9 cellular contexts compared by ENCODE assay signal in genomic region chr14:23076785-23077408, GRCh38. TPM values are rescaled to one million over a fixed set of nuclear protein-coding genes. Genes with fewer than 3 reads are reported as not detected.
DNase-seq lines count a peak whose midpoint lies in the region; ATAC-seq, FAIRE-seq and TF ChIP-seq lines count a peak whose summit lies in the region.
"Had no signal": no experiment of that assay in that cellular context is flagged by ENCODE, and none has a peak within 500 bp of the region (broad histone marks: within the 10 kb centered on the region; RNA-seq: fewer than 3 reads in every experiment).

No MANE protein-coding gene starts in this region.

- H2BK20ac ChIP-seq in H9 (ENCODE audit: low read depth, low read length, poor library complexity, severe bottlenecking), result no peak overlapping the region

- H2BK12ac ChIP-seq in H9 (ENCODE audit: insufficient read length, low read depth, low read length), result no peak overlapping the region

- in situ Hi-C loops in astrocyte of the spinal cord (cut with HindIII; ENCODE audit: low sequenced_read_pairs), result no loop called here

- H4K20me1 ChIP-seq in H9 (ENCODE audit: control insufficient read depth, insufficient read depth, insufficient read length), result no peaks in the 10 kb centered on the region

- H3K9ac ChIP-seq in H9 (ENCODE audit: extremely low read depth, insufficient read length, low read length), result no peak overlapping the region

- no peaks in the 10 kb centered on the region for H3K27me3 ChIP-seq in H9 (ENCODE audit: insufficient read depth, low read length)

- H2BK5ac ChIP-seq in H9 (ENCODE audit: insufficient read length, low read length), result no peak overlapping the region

- H2BK15ac ChIP-seq in H9 (ENCODE audit: low read depth, low read length), result no peak overlapping the region

- TF ChIP-seq CTCF in H9 (conservative IDR thresholded peaks at IDR 0.05), result peak; percentile 77
- peak; percentile 67 for TF ChIP-seq CTCF in astrocyte of the spinal cord (IDR thresholded peaks at IDR 0.05; ENCODE audit: low read depth, low read length)

- no peak overlapping the region for H3K18ac ChIP-seq in H9 (ENCODE audit: insufficient read length, low read depth, low read length)

- H3K4ac ChIP-seq in H9 (ENCODE audit: low read depth, low read length), result no peak overlapping the region

- H3K56ac ChIP-seq in H9 (ENCODE audit: insufficient read length, low read depth, low read length), result no peak overlapping the region

- no peak overlapping the region for H3K27ac ChIP-seq in H9 (ENCODE audit: insufficient read length, low read depth, low read length)

- H3K4me1 Mint-ChIP-seq in H9, result peaks cover 12 to 13% of the 10 kb centered on the region in 2 experiments
- H3K4me1 Mint-ChIP-seq in memory B cell, result peaks cover 5% of the 10 kb centered on the region

- H4K8ac ChIP-seq in H9 (replicated peaks; ENCODE audit: insufficient read length, low read depth, low read length), result no peak overlapping the region

- peak; percentile 57 for ATAC-seq in memory B cell (ENCODE audit: low read depth)

- H3T11ph ChIP-seq in H9 (ENCODE audit: low read length), result no peak overlapping the region

- H3K9me3 Mint-ChIP-seq in H9 (no peaks in the 10 kb centered on the region; a peak in 1 of 5 replicates), memory B cell (no peaks in the 10 kb centered on the region)

- H3K79me1 ChIP-seq in H9 (ENCODE audit: insufficient read depth, low read depth, low read length, poor library complexity, severe bottlenecking), result no peaks in the 10 kb centered on the region

- no peak overlapping the region for H2BK120ac ChIP-seq in H9 (ENCODE audit: low read depth, low read length, poor library complexity, severe bottlenecking)

- no peak overlapping the region for H3K4me2 ChIP-seq in H9 (ENCODE audit: insufficient read depth, insufficient read length, low read length)

- DNase-seq in AG20443 (ENCODE audit: low spot score) (peak; percentile 23), H9 (no peak), astrocyte of the spinal cord (ENCODE audit: low read depth, low spot score) (peak; percentile 41), memory B cell (ENCODE audit: low spot score in 2 of 2) (peak in 1 of 2 donors; percentile 42), HTR-8/SVneo (ENCODE audit: insufficient read length, low spot score) (no peak), SKM-1 (lab: John Stamatoyannopoulos, UW; ENCODE audit: unreplicated experiment) (no peak), NCI-H2107 (lab: John Stamatoyannopoulos, UW) (no peak), NCI-H128 (lab: John Stamatoyannopoulos, UW; ENCODE audit: unreplicated experiment) (no peak)
- DNase-seq: midbrain had no signal

- H3K27me3 Mint-ChIP-seq in H9 (ENCODE audit: low read depth) (no peaks in the 10 kb centered on the region), memory B cell (no peaks in the 10 kb centered on the region)

- H2AK5ac ChIP-seq in H9 (ENCODE audit: insufficient read length, low read length), result no peak overlapping the region

- no peak overlapping the region for H3K23ac ChIP-seq in H9 (ENCODE audit: insufficient read length, low read depth, low read length)

- no peak overlapping the region for H4K5ac ChIP-seq in H9 (ENCODE audit: insufficient read length, low read depth, low read length)

- no peaks in the 10 kb centered on the region for H3K23me2 ChIP-seq in H9 (ENCODE audit: insufficient read length, low read depth, low read length, poor library complexity, severe bottlenecking)

- H3K14ac ChIP-seq in H9 (ENCODE audit: insufficient read depth, low read length), result no peak overlapping the region

- H3K27ac Mint-ChIP-seq in H9, result no peak overlapping the region
- peak overlapping the region; percentile 28 for H3K27ac Mint-ChIP-seq in memory B cell

- H3K9me3 ChIP-seq in H9 (ENCODE audit: control insufficient read depth, low read depth, low read length), result no peaks in the 10 kb centered on the region

- H2AFZ ChIP-seq in H9 (ENCODE audit: low read length), result no peak overlapping the region

- no peak overlapping the region for H4K91ac ChIP-seq in H9 (ENCODE audit: insufficient read length, low read depth, low read length)

- H3K79me2 ChIP-seq in H9 (ENCODE audit: insufficient read depth, low read length), result no peaks in the 10 kb centered on the region

- WGBS in H9 (ENCODE audit: extremely low coverage, insufficient read length, low lambda C conversion rate), result no CpG with 5 or more reads among the region's 5 CpGs

- FAIRE-seq in HTR-8/SVneo (lab: Jason Lieb, UNC), result no peak

- H3K4me3 ChIP-seq in astrocyte of the spinal cord (ENCODE audit: low read depth, low read length), result no peak overlapping the region

- H3K36me3 Mint-ChIP-seq in H9 (ENCODE audit: insufficient read depth in 1 of 3, low read depth in 3 of 3) (peaks cover 51 to 92% (median 87%) of the 10 kb centered on the region in 3 experiments; a peak in 6 of 7 replicates), memory B cell (peaks cover 28% of the 10 kb centered on the region)

- H3K4me3 Mint-ChIP-seq in H9 (no peak overlapping the region), memory B cell (no peak overlapping the region)

- H3K4me1 ChIP-seq in H9 (ENCODE audit: insufficient read depth, low read length), result no peaks in the 10 kb centered on the region

RNA-seq across cellular contexts. Expression of gene ACIN1, which starts 18.0 kb away (rescaled TPM):
- total RNA-seq in H9 (2021), result 314 and 333 TPM in 2 replicates

RNA-seq across cellular contexts. Expression of gene C14orf119, which starts 18.4 kb away (rescaled TPM):
- 65.1 and 66.9 TPM in 2 replicates for total RNA-seq in H9 (2021)

RNA-seq across cellular contexts. Expression of gene CDH24, which starts 19.6 kb away (rescaled TPM):
- 16.7 and 16.9 TPM in 2 replicates for total RNA-seq in H9 (2021)

RNA-seq across cellular contexts. Expression of gene CIROP, which starts 27.9 kb away (rescaled TPM):
- total RNA-seq in H9 (2021), result not detected in 2 replicates

RNA-seq across cellular contexts. Expression of gene PSMB11, which starts 34.9 kb away (rescaled TPM):
- total RNA-seq in H9 (2021), result not detected in 2 replicates

Comparison
In these comparisons a context has a peak if more than half of its experiments do, and no peak if none do; other contexts are left out.
1. DNase-seq: peak in AG20443 (single experiment) and astrocyte of the spinal cord (single experiment); none in H9 (single experiment), HTR-8/SVneo (single experiment), SKM-1 (single experiment), NCI-H2107 (single experiment) and NCI-H128 (single experiment).